Comparison of ENCODE assay signal across 9 cellular contexts in genomic region chr16:19559242-19559910, GRCh38. TPM values are rescaled to one million over a fixed set of nuclear protein-coding genes. Genes with fewer than 3 reads are reported as not detected.
DNase-seq lines count a peak whose midpoint lies in the region; ATAC-seq and TF ChIP-seq lines count a peak whose summit lies in the region.
"Had no signal": no experiment of that assay in that cellular context is flagged by ENCODE, and none has a peak within 500 bp of the region (broad histone marks: within the 10 kb centered on the region; RNA-seq: fewer than 3 reads in every experiment).

No MANE protein-coding gene starts in this region.

- no peaks in the 10 kb centered on the region for H3K9me3 ChIP-seq in Panc1 (ENCODE audit: control insufficient read depth, insufficient read depth, low read depth, low read length)

- no peak overlapping the region for H3K4me3 ChIP-seq in Panc1 (ENCODE audit: low read depth in 2 of 2, low read length in 2 of 2)

- H3K36me3 Mint-ChIP-seq in activated CD4-positive, alpha-beta T cell treated with anti-CD3 and anti-CD28 coated beads for 36 hours (ENCODE audit: low read depth): peaks cover 6% of the 10 kb centered on the region
- peaks cover 9% of the 10 kb centered on the region for H3K36me3 Mint-ChIP-seq in effector memory CD8-positive, alpha-beta T cell (ENCODE audit: insufficient read depth)
- H3K36me3 Mint-ChIP-seq in natural killer cell: no peaks in the 10 kb centered on the region

- peak; percentile 26 for DNase-seq in activated CD4-positive, alpha-beta T cell treated with anti-CD3 and anti-CD28 coated beads for 36 hours
- no peak for DNase-seq in activated CD4-positive, alpha-beta T cell treated with anti-CD3 and anti-CD28 coated beads, Interleukin-2, amount 50 U/mL, for 1 hour
- DNase-seq in HT1080 (ENCODE audit: low read depth) (peak; percentile 55), Panc1 (ENCODE audit: low read depth, low spot score) (peak; percentile 32), natural killer cell (no peak)
- peak; percentile 35 to 42 (median 37) for DNase-seq in effector memory CD8-positive, alpha-beta T cell
- DNase-seq in activated effector memory CD4-positive, alpha-beta T cell treated with Interleukin-2 at 50 U/mL for 16 hours: no peak
- DNase-seq: activated naive CD8-positive, alpha-beta T cell treated with anti-CD3 and anti-CD28 coated beads, Interleukin-2, amount 10 ng/mL, durations not matched to agents 7 days and 5 days had no signal

- no peak for ATAC-seq in activated CD4-positive, alpha-beta T cell treated with anti-CD3 and anti-CD28 coated beads for 36 hours
- ATAC-seq in Panc1 (no peak), natural killer cell (no peak), HG03175 (IDR thresholded peaks at IDR 0.05; ENCODE audit: unreplicated experiment) (no peak)
- no peak for ATAC-seq in effector memory CD8-positive, alpha-beta T cell (replicated peaks)

- no TSS peak for BruUV-seq in Panc1 (replicated peaks; lab: Mats Ljungman, UMichigan)

- no peaks in the 10 kb centered on the region for H3K36me3 ChIP-seq in Panc1 (ENCODE audit: control insufficient read depth, insufficient read depth, low read length)

- intact Hi-C loops in activated CD4-positive, alpha-beta T cell treated with anti-CD3 and anti-CD28 coated beads for 36 hours (cut with DNase I, micrococcal nuclease): loop anchor here (1.0 to 5.0 kb wide), 2 partner anchors 158 to 327 kb away; partner anchors contain the start of genes IQCK (in 1 of the 2) and KNOP1 (in 1 of the 2)
- intact Hi-C loops in Panc1 (cut with micrococcal nuclease; ENCODE audit: unreplicated experiment): no loop called here
- intact Hi-C loops in natural killer cell (cut with micrococcal nuclease): loop anchor here (1.0 to 5.0 kb wide), 2 partner anchors 327 to 757 kb away; partner anchors contain the start of gene ARL6IP1

- H3K4me3 Mint-ChIP-seq in activated CD4-positive, alpha-beta T cell treated with anti-CD3 and anti-CD28 coated beads for 36 hours: no peak overlapping the region
- H3K4me3 Mint-ChIP-seq in effector memory CD8-positive, alpha-beta T cell: no peak overlapping the region
- no peak overlapping the region for H3K4me3 Mint-ChIP-seq in natural killer cell
- H3K4me3 Mint-ChIP-seq: activated naive CD8-positive, alpha-beta T cell treated with anti-CD3 and anti-CD28 coated beads, Interleukin-2, amount 10 ng/mL, durations not matched to agents 7 days and 5 days had no signal

- CTCF ChIA-PET in activated CD4-positive, alpha-beta T cell treated with anti-CD3 and anti-CD28 coated beads for 36 hours (lab: Charles Lee): interaction anchor here (0.8 to 1.6 kb wide), 4 partner anchors 9 to 327 kb away, joined by 3 to 4 read pairs (median 3); no protein-coding TSS in a partner anchor
- CTCF ChIA-PET in Panc1 (lab: Charles Lee): interaction anchor here (0.7 to 0.8 kb wide), 3 partner anchors 20 to 1551 kb away, joined by 3 to 4 read pairs (median 3); no protein-coding TSS in a partner anchor

- no peaks in the 10 kb centered on the region for H3K27me3 Mint-ChIP-seq in activated CD4-positive, alpha-beta T cell treated with anti-CD3 and anti-CD28 coated beads for 36 hours
- H3K27me3 Mint-ChIP-seq in effector memory CD8-positive, alpha-beta T cell: no peaks in the 10 kb centered on the region
- no peaks in the 10 kb centered on the region for H3K27me3 Mint-ChIP-seq in natural killer cell (ENCODE audit: low read depth in 2 of 2)
- H3K27me3 Mint-ChIP-seq: activated naive CD8-positive, alpha-beta T cell treated with anti-CD3 and anti-CD28 coated beads, Interleukin-2, amount 10 ng/mL, durations not matched to agents 7 days and 5 days had no signal

- TF ChIP-seq CTCF in Panc1 (IDR thresholded peaks at IDR 0.05): peak; percentile 89
- peak; percentile 70 for TF ChIP-seq CTCF in natural killer cell (IDR thresholded peaks at IDR 0.05)

- peaks cover 14% of the 10 kb centered on the region for H3K4me1 Mint-ChIP-seq in activated CD4-positive, alpha-beta T cell treated with anti-CD3 and anti-CD28 coated beads for 36 hours
- H3K4me1 Mint-ChIP-seq in effector memory CD8-positive, alpha-beta T cell (ENCODE audit: low read depth in 2 of 2): peaks cover 12 to 16% of the 10 kb centered on the region in 2 donors
- H3K4me1 Mint-ChIP-seq in natural killer cell: peaks cover 22 to 27% of the 10 kb centered on the region in 2 donors

- H3K27ac Mint-ChIP-seq in activated CD4-positive, alpha-beta T cell treated with anti-CD3 and anti-CD28 coated beads for 36 hours: no peak overlapping the region
- H3K27ac Mint-ChIP-seq in effector memory CD8-positive, alpha-beta T cell: no peak overlapping the region
- peak overlapping the region in 1 of 2 donors; percentile 26 for H3K27ac Mint-ChIP-seq in natural killer cell
- H3K27ac Mint-ChIP-seq: activated naive CD8-positive, alpha-beta T cell treated with anti-CD3 and anti-CD28 coated beads, Interleukin-2, amount 10 ng/mL, durations not matched to agents 7 days and 5 days had no signal

- no peaks in the 10 kb centered on the region for H3K9me3 Mint-ChIP-seq in activated CD4-positive, alpha-beta T cell treated with anti-CD3 and anti-CD28 coated beads for 36 hours (ENCODE audit: low read depth)
- H3K9me3 Mint-ChIP-seq in effector memory CD8-positive, alpha-beta T cell: no peaks in the 10 kb centered on the region
- no peaks in the 10 kb centered on the region for H3K9me3 Mint-ChIP-seq in natural killer cell

- no peaks in the 10 kb centered on the region for H3K27me3 ChIP-seq in Panc1 (ENCODE audit: control insufficient read depth, insufficient read depth, low read length)

- POLR2A ChIA-PET in activated CD4-positive, alpha-beta T cell treated with anti-CD3 and anti-CD28 coated beads for 36 hours (lab: Charles Lee): interaction anchor here (0.6 kb wide), 1 partner anchor 1023 kb away, joined by 10 read pairs; no protein-coding TSS in a partner anchor
- POLR2A ChIA-PET in Panc1 (lab: Charles Lee): no interaction called here

- in situ Hi-C loops in Panc1 (cut with HindIII; ENCODE audit: low pct_unique_long_range_greater_than_20kb, low sequenced_read_pairs): no loop called here

- no peak overlapping the region for H3K27ac ChIP-seq in Panc1 (ENCODE audit: low read length)

- H3K4me1 ChIP-seq in Panc1 (ENCODE audit: control insufficient read depth, insufficient read depth, low read length): peaks cover 10% of the 10 kb centered on the region

RNA-seq across cellular contexts. Expression of gene VPS35L, which starts 3.9 kb away (rescaled TPM):
- 10 to 100 TPM; 30.7 to 31.6 TPM for total RNA-seq in activated CD4-positive, alpha-beta T cell treated with anti-CD3 and anti-CD28 coated beads for 36 hours
- 18.9 and 25.3 TPM in 2 replicates for total RNA-seq in HT1080 (2014; rRNA removed; shearing (Covaris generic))
- polyA plus RNA-seq in HT1080 (2015; cell fraction: cytosol; rRNA removed): 48.0 and 53.4 TPM in 2 replicates
- polyA plus RNA-seq in HT1080 (2015; cell fraction: nucleus; rRNA removed): 66.4 and 67.6 TPM in 2 replicates
- total RNA-seq in Panc1 (2021; ENCODE audit: unreplicated experiment): 124 TPM
- polyA plus RNA-seq in Panc1 (2012; ENCODE audit: insufficient read length): 64.3 TPM
- total RNA-seq in natural killer cell: 10 to 100 TPM; 37.4 to 53.5 (median 44.4) TPM

RNA-seq across cellular contexts. Expression of gene CCP110, which starts 35.6 kb away (rescaled TPM):
- 10 to 100 TPM; 24.1 to 25.5 TPM for total RNA-seq in activated CD4-positive, alpha-beta T cell treated with anti-CD3 and anti-CD28 coated beads for 36 hours
- total RNA-seq in HT1080 (2014; rRNA removed; shearing (Covaris generic)): 12.8 and 17.4 TPM in 2 replicates
- polyA plus RNA-seq in HT1080 (2015; cell fraction: cytosol; rRNA removed): 17.6 and 23.6 TPM in 2 replicates
- polyA plus RNA-seq in HT1080 (2015; cell fraction: nucleus; rRNA removed): 24.4 and 31.8 TPM in 2 replicates
- total RNA-seq in Panc1 (2021; ENCODE audit: unreplicated experiment) (31.8 TPM), natural killer cell (10 to 100 TPM; 14.1 to 18.0 (median 17.5) TPM)
- polyA plus RNA-seq in Panc1 (2012; ENCODE audit: insufficient read length): 14.3 TPM

RNA-seq across cellular contexts. Expression of gene GDE1, which starts 37.5 kb away (rescaled TPM):
- 10 to 100 TPM; 13.8 to 18.1 TPM for total RNA-seq in activated CD4-positive, alpha-beta T cell treated with anti-CD3 and anti-CD28 coated beads for 36 hours
- total RNA-seq in HT1080 (2014; rRNA removed; shearing (Covaris generic)): 34.6 and 45.7 TPM in 2 replicates
- 36.8 and 43.5 TPM in 2 replicates for polyA plus RNA-seq in HT1080 (2015; cell fraction: cytosol; rRNA removed)
- 15.1 and 16.3 TPM in 2 replicates for polyA plus RNA-seq in HT1080 (2015; cell fraction: nucleus; rRNA removed)
- total RNA-seq in Panc1 (2021; ENCODE audit: unreplicated experiment) (135 TPM), natural killer cell (10 to 100 TPM; 35.5 to 40.4 (median 35.9) TPM)
- polyA plus RNA-seq in Panc1 (2012; ENCODE audit: insufficient read length): 86.2 TPM

Comparison
In these comparisons a context has a peak if more than half of its experiments do, and no peak if none do; other contexts are left out.
1. DNase-seq: peak in activated CD4-positive, alpha-beta T cell treated with anti-CD3 and anti-CD28 coated beads for 36 hours (single experiment), HT1080 (single experiment), Panc1 (single experiment) and effector memory CD8-positive, alpha-beta T cell (3 of 3); none in activated CD4-positive, alpha-beta T cell treated with anti-CD3 and anti-CD28 coated beads, Interleukin-2, amount 50 U/mL, for 1 hour (single experiment), natural killer cell (single experiment) and activated effector memory CD4-positive, alpha-beta T cell treated with Interleukin-2 at 50 U/mL for 16 hours (single experiment).